In genomic region chr10:132503581-132504421, GRCh38 we compare ENCODE assay signal across 17 cellular contexts. TPM values are rescaled to one million over a fixed set of nuclear protein-coding genes. Genes with fewer than 3 reads are reported as not detected.
DNase-seq lines count a peak whose midpoint lies in the region; ATAC-seq and TF ChIP-seq lines count a peak whose summit lies in the region.
"Had no signal": no experiment of that assay in that cellular context is flagged by ENCODE, and none has a peak within 500 bp of the region (broad histone marks: within the 10 kb centered on the region; RNA-seq: fewer than 3 reads in every experiment).

No MANE protein-coding gene starts in this region.

- H3K4me3 ChIP-seq in left lung (no peak overlapping the region), sigmoid colon (no peak overlapping the region)
- H3K4me3 ChIP-seq: BLaER1 treated with 17β-estradiol and CSF1 and Interleukin-3, amounts not matched to agents 10 nM and 100 nM; GM12878; K562 had no signal

- intact Hi-C loops in cardiac septum (cut with DNase I) (no loop called here), left ventricle myocardium superior (cut with micrococcal nuclease) (no loop called here), left lung (cut with DNase I) (no loop called here), sigmoid colon (cut with DNase I) (no loop called here)

- ATAC-seq in left ventricle myocardium superior, result no peak
- no peak for ATAC-seq in left lung
- no peak for ATAC-seq in GM18498 (IDR thresholded peaks at IDR 0.05; ENCODE audit: unreplicated experiment)
- ATAC-seq: CD8-positive, alpha-beta T cell; GM12878; K562 had no signal

- no peaks in the 10 kb centered on the region for H3K27me3 ChIP-seq in left lung
- no peaks in the 10 kb centered on the region for H3K27me3 ChIP-seq in sigmoid colon

- TF ChIP-seq EP300 in sigmoid colon (IDR thresholded peaks at IDR 0.05), result no peak

- 77 to 84% methylated on average over 15 of the region's 15 CpGs for WGBS in sigmoid colon, 2 donors

- no peaks in the 10 kb centered on the region for H3K9me3 ChIP-seq in left lung
- H3K9me3 ChIP-seq in sigmoid colon, result no peaks in the 10 kb centered on the region
- H3K9me3 ChIP-seq: BLaER1 treated with 17β-estradiol and CSF1 and Interleukin-3, amounts not matched to agents 10 nM and 100 nM had no signal

- H3K27ac ChIP-seq in left lung (no peak overlapping the region), sigmoid colon (no peak overlapping the region)
- H3K27ac ChIP-seq: BLaER1 treated with 17β-estradiol and CSF1 and Interleukin-3, amounts not matched to agents 10 nM and 100 nM had no signal

- peak; percentile 57 for DNase-seq in cardiac septum (ENCODE audit: low spot score)
- DNase-seq in left ventricle myocardium superior, result no peak
- peak; percentile 30 to 55 for DNase-seq in left lung
- peak; percentile 60 for DNase-seq in sigmoid colon
- DNase-seq in COLO668 (lab: John Stamatoyannopoulos, UW; ENCODE audit: unreplicated experiment), result no peak
- DNase-seq in NCI-H69 (lab: John Stamatoyannopoulos, UW), result no peak
- DNase-seq: CD8-positive, alpha-beta T cell; DMS53; EL; HCEC 1CT; NCI-H1092 treated with DMSO at 0.1 percent for 48 hours; NCI-H510A; NCI-H774 had no signal

- no peaks in the 10 kb centered on the region for H3K36me3 ChIP-seq in left lung
- no peaks in the 10 kb centered on the region for H3K36me3 ChIP-seq in sigmoid colon
- H3K36me3 ChIP-seq: BLaER1 treated with 17β-estradiol and CSF1 and Interleukin-3, amounts not matched to agents 10 nM and 100 nM had no signal

- no peak for TF ChIP-seq POLR2A in sigmoid colon (IDR thresholded peaks at IDR 0.05)

- TF ChIP-seq CTCF in left lung (IDR thresholded peaks at IDR 0.05) (no peak), sigmoid colon (IDR thresholded peaks at IDR 0.05) (no peak)

- H3K4me1 ChIP-seq in left lung (no peaks in the 10 kb centered on the region), sigmoid colon (peaks cover 0 to 22% (median 12%) of the 10 kb centered on the region in 4 donors)

RNA-seq across cellular contexts. Expression of gene INPP5A, which starts 33.8 kb away (rescaled TPM):
- total RNA-seq in cardiac septum (121 TPM), left ventricle myocardium superior (108 TPM), left lung (10 to 100 TPM; 32.0 to 37.0 TPM), sigmoid colon (100 to 1,000 TPM; 100 to 132 (median 112) TPM)
- polyA plus RNA-seq in sigmoid colon, result 10 to 100 TPM; 17.6 to 21.0 (median 20.3) TPM

Comparison
In these comparisons a context has a peak if more than half of its experiments do, and no peak if none do; other contexts are left out.
1. DNase-seq: peak in cardiac septum (single experiment), left lung (2 of 2) and sigmoid colon (single experiment); none in left ventricle myocardium superior (single experiment), COLO668 (single experiment) and NCI-H69 (single experiment).